ENCODE assay signal across 1 cellular context in the genomic region with DNA sequence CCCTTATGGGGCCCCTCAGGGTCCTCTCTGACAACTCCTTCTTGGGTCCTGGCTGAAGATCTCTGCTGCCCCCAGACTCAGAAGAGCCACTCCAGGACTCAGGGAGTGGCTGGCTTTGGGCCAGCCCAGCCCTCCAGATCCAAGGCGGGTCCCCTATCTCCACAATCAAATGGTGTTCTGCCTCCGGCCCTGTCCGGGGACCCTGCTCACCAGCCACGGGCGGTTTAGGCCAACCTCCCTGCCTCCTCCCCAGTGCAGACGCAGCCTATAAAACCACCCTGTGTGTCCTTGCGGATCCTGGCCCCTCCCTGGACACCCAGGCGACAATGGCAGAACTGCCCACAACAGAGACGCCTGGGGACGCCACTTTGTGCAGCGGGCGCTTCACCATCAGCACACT.
TF ChIP-seq lines count a peak whose summit lies in the region.

A gene with protein sequence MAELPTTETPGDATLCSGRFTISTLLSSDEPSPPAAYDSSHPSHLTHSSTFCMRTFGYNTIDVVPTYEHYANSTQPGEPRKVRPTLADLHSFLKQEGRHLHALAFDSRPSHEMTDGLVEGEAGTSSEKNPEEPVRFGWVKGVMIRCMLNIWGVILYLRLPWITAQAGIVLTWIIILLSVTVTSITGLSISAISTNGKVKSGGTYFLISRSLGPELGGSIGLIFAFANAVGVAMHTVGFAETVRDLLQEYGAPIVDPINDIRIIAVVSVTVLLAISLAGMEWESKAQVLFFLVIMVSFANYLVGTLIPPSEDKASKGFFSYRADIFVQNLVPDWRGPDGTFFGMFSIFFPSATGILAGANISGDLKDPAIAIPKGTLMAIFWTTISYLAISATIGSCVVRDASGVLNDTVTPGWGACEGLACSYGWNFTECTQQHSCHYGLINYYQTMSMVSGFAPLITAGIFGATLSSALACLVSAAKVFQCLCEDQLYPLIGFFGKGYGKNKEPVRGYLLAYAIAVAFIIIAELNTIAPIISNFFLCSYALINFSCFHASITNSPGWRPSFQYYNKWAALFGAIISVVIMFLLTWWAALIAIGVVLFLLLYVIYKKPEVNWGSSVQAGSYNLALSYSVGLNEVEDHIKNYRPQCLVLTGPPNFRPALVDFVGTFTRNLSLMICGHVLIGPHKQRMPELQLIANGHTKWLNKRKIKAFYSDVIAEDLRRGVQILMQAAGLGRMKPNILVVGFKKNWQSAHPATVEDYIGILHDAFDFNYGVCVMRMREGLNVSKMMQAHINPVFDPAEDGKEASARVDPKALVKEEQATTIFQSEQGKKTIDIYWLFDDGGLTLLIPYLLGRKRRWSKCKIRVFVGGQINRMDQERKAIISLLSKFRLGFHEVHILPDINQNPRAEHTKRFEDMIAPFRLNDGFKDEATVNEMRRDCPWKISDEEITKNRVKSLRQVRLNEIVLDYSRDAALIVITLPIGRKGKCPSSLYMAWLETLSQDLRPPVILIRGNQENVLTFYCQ (plus strand): TSS at position 298 of the 400 bp plus-strand sequence. CDS start 29 bp downstream, at position 327.

TF ChIP-seq in HepG2, 621 proteins besides CTCF, POLR2A, EP300 and RAD21:
- TF ChIP-seq, protein P1, sequence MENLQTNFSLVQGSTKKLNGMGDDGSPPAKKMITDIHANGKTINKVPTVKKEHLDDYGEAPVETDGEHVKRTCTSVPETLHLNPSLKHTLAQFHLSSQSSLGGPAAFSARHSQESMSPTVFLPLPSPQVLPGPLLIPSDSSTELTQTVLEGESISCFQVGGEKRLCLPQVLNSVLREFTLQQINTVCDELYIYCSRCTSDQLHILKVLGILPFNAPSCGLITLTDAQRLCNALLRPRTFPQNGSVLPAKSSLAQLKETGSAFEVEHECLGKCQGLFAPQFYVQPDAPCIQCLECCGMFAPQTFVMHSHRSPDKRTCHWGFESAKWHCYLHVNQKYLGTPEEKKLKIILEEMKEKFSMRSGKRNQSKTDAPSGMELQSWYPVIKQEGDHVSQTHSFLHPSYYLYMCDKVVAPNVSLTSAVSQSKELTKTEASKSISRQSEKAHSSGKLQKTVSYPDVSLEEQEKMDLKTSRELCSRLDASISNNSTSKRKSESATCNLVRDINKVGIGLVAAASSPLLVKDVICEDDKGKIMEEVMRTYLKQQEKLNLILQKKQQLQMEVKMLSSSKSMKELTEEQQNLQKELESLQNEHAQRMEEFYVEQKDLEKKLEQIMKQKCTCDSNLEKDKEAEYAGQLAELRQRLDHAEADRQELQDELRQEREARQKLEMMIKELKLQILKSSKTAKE (CRISPR knock-in tag; IDR thresholded peaks at IDR 0.05; ENCODE audit: borderline replicate concordance) = no peak
- TF ChIP-seq, protein P2, sequence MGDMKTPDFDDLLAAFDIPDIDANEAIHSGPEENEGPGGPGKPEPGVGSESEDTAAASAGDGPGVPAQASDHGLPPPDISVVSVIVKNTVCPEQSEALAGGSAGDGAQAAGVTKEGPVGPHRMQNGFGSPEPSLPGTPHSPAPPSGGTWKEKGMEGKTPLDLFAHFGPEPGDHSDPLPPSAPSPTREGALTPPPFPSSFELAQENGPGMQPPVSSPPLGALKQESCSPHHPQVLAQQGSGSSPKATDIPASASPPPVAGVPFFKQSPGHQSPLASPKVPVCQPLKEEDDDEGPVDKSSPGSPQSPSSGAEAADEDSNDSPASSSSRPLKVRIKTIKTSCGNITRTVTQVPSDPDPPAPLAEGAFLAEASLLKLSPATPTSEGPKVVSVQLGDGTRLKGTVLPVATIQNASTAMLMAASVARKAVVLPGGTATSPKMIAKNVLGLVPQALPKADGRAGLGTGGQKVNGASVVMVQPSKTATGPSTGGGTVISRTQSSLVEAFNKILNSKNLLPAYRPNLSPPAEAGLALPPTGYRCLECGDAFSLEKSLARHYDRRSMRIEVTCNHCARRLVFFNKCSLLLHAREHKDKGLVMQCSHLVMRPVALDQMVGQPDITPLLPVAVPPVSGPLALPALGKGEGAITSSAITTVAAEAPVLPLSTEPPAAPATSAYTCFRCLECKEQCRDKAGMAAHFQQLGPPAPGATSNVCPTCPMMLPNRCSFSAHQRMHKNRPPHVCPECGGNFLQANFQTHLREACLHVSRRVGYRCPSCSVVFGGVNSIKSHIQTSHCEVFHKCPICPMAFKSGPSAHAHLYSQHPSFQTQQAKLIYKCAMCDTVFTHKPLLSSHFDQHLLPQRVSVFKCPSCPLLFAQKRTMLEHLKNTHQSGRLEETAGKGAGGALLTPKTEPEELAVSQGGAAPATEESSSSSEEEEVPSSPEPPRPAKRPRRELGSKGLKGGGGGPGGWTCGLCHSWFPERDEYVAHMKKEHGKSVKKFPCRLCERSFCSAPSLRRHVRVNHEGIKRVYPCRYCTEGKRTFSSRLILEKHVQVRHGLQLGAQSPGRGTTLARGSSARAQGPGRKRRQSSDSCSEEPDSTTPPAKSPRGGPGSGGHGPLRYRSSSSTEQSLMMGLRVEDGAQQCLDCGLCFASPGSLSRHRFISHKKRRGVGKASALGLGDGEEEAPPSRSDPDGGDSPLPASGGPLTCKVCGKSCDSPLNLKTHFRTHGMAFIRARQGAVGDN (CRISPR knock-in tag; IDR thresholded peaks at IDR 0.05) = peak; percentile 37; the same call in 1 of the 2 replicates
